In genomic region chr20:2005359-2005758, GRCh38 we compare ENCODE assay signal across 1 cellular context.
TF ChIP-seq lines count a peak whose summit lies in the region.

No MANE protein-coding gene starts in this region.

TF ChIP-seq in IMR-90, 13 proteins besides CTCF, POLR2A, EP300 and RAD21 (continued from another document):
- TF ChIP-seq USF2 (IDR thresholded peaks at IDR 0.05; ENCODE audit: low read depth, low read length), result no peak
- no peak for TF ChIP-seq BHLHE40 (IDR thresholded peaks at IDR 0.05; ENCODE audit: low read depth, low read length)
- TF ChIP-seq MXI1 (IDR thresholded peaks at IDR 0.05; ENCODE audit: borderline replicate concordance, low read depth, low read length), result no peak
- no peak for TF ChIP-seq NFE2L2 (IDR thresholded peaks at IDR 0.05; ENCODE audit: low read depth, low read length)
- no peak for TF ChIP-seq SMC3 (IDR thresholded peaks at IDR 0.05; ENCODE audit: low read depth, low read length)
- no peak for TF ChIP-seq CEBPB (IDR thresholded peaks at IDR 0.05; ENCODE audit: low read depth, low read length)
